ENCODE assay signal across 11 cellular contexts in genomic region chr2:189204322-189204941, GRCh38. TPM values are rescaled to one million over a fixed set of nuclear protein-coding genes. Genes with fewer than 3 reads are reported as not detected.
DNase-seq lines count a peak whose midpoint lies in the region; ATAC-seq, FAIRE-seq and TF ChIP-seq lines count a peak whose summit lies in the region.
"Had no signal": no experiment of that assay in that cellular context is flagged by ENCODE, and none has a peak within 500 bp of the region (broad histone marks: within the 10 kb centered on the region; RNA-seq: fewer than 3 reads in every experiment).

No MANE protein-coding gene starts in this region.

- peak overlapping the region; percentile 84; the same call in 1 of the 2 replicates for H3K27ac ChIP-seq in IMR-90 (ENCODE audit: insufficient read depth, low read length)
- H3K27ac ChIP-seq: upper lobe of right lung had no signal

- peak overlapping the region; percentile 67; the same call in 1 of the 2 replicates for H3K4ac ChIP-seq in IMR-90 (ENCODE audit: low read depth, low read length)

- intact Hi-C loops in IMR-90 (cut with micrococcal nuclease) = no loop called here

- in situ Hi-C loops in IMR-90 (cut with MboI; ENCODE audit: low sequenced_read_pairs) (no loop called here), astrocyte of the spinal cord (cut with HindIII; ENCODE audit: low sequenced_read_pairs) (no loop called here)

- no peaks in the 10 kb centered on the region for H4K20me1 ChIP-seq in IMR-90 (ENCODE audit: insufficient read depth, low read length)

- H3K14ac ChIP-seq in IMR-90 (replicated peaks; ENCODE audit: low read depth, low read length) = peak overlapping the region; percentile 75

- TF ChIP-seq CTCF in IMR-90 (conservative IDR thresholded peaks at IDR 0.05; ENCODE audit: low read depth, low read length) (no peak), astrocyte of the spinal cord (IDR thresholded peaks at IDR 0.05; ENCODE audit: low read depth, low read length) (no peak), nephron (IDR thresholded peaks at IDR 0.05; ENCODE audit: unreplicated experiment in 3 of 3) (no peak)

- H3K4me3 ChIP-seq in IMR-90 (ENCODE audit: insufficient read depth, low read depth, low read length) = no peak overlapping the region
- H3K4me3 ChIP-seq in astrocyte of the spinal cord (ENCODE audit: low read depth, low read length) = no peak overlapping the region
- H3K4me3 ChIP-seq: upper lobe of right lung had no signal

- H4K91ac ChIP-seq in IMR-90 (ENCODE audit: insufficient read depth, low read depth, low read length) = peak overlapping the region; percentile 73

- no peaks in the 10 kb centered on the region for H3K36me3 Mint-ChIP-seq in nephron (ENCODE audit: low read depth)
- H3K36me3 Mint-ChIP-seq: naive B cell had no signal

- peak overlapping the region in 2 of 3 experiments; percentile 55 to 84 for H3K27ac Mint-ChIP-seq in nephron
- H3K27ac Mint-ChIP-seq: naive B cell had no signal

- peaks cover 20% of the 10 kb centered on the region for H3K4me1 Mint-ChIP-seq in nephron
- H3K4me1 Mint-ChIP-seq: naive B cell had no signal

- peak overlapping the region; percentile 48 to 83; a peak in 3 of 4 replicates for H4K8ac ChIP-seq in IMR-90 (ENCODE audit: low read depth in 2 of 2, low read length in 2 of 2)

- peak overlapping the region in 1 of 3 experiments; percentile 30 for H3K4me3 Mint-ChIP-seq in nephron
- H3K4me3 Mint-ChIP-seq: naive B cell had no signal

- H3K56ac ChIP-seq in IMR-90 (ENCODE audit: extremely low read depth, insufficient read depth, low read length) = peak overlapping the region; percentile 61; the same call in 1 of the 2 replicates

- peak overlapping the region; percentile 95; the same call in 1 of the 2 replicates for H3K18ac ChIP-seq in IMR-90 (ENCODE audit: low read depth, low read length)

- peak overlapping the region; percentile 95; the same call in 1 of the 2 replicates for H4K5ac ChIP-seq in IMR-90 (ENCODE audit: low read depth, low read length)

- H2BK15ac ChIP-seq in IMR-90 (ENCODE audit: low read depth, low read length) = peak overlapping the region; percentile 13; the same call in 2 of the 3 replicates

- 0 out of 2 replicates have a peak overlapping the region, but pooled peaks have one; percentile 25 for H2AK5ac ChIP-seq in IMR-90 (ENCODE audit: low read depth, low read length)

- H2BK20ac ChIP-seq in IMR-90 (ENCODE audit: low read depth, low read length) = peak overlapping the region; percentile 55

- H2BK120ac ChIP-seq in IMR-90 (ENCODE audit: low read depth, low read length) = peak overlapping the region; percentile 85

- H3K4me1 ChIP-seq in IMR-90 (ENCODE audit: control insufficient read depth, insufficient read depth, low read length) = peaks cover 16% of the 10 kb centered on the region
- H3K4me1 ChIP-seq: upper lobe of right lung had no signal

- FAIRE-seq in frontal cortex (lab: Jason Lieb, UNC) = no peak

- WGBS in IMR-90 (ENCODE audit: extremely low coverage in 2 of 2, insufficient read length in 1 of 2), 2 experiments = no CpG with 5 or more reads among the region's 3 CpGs

- ATAC-seq in IMR-90 (ENCODE audit: low read depth) (peak; percentile 83), GM18517 (IDR thresholded peaks at IDR 0.05; ENCODE audit: unreplicated experiment) (no peak)
- ATAC-seq: upper lobe of right lung had no signal

- no peak overlapping the region for H2AK9ac ChIP-seq in IMR-90 (replicated peaks; ENCODE audit: low read depth, low read length, poor library complexity)

- DNase-seq in COLO829 (ENCODE audit: low spot score) = peak; percentile 44
- peak; percentile 67 for DNase-seq in IMR-90
- DNase-seq in astrocyte of the spinal cord (ENCODE audit: low read depth, low spot score) = peak; percentile 80
- DNase-seq in amniotic stem cell (lab: John Stamatoyannopoulos, UW) = no peak
- no peak for DNase-seq in frontal cortex (ENCODE audit: low spot score in 2 of 2)
- no peak for DNase-seq in NCI-H526 (lab: John Stamatoyannopoulos, UW)
- DNase-seq: naive B cell; stimulated activated CD4-positive, alpha-beta T cell treated with anti-CD3 and anti-CD28 coated beads, Interleukin-4, amount 100 ng/mL, for 24 hours; upper lobe of right lung had no signal

- no peaks in the 10 kb centered on the region for H3K27me3 ChIP-seq in IMR-90 (ENCODE audit: control insufficient read depth, insufficient read depth, low read length)
- H3K27me3 ChIP-seq: upper lobe of right lung had no signal

- TF ChIP-seq RAD21 in IMR-90 (IDR thresholded peaks at IDR 0.05; ENCODE audit: low read length) = no peak

- peaks cover 7% of the 10 kb centered on the region; the same call in 1 of the 2 replicates for H3K9me1 ChIP-seq in IMR-90 (ENCODE audit: insufficient read depth, low read length)

- peak overlapping the region; percentile 36; the same call in 1 of the 2 replicates for H3K9ac ChIP-seq in IMR-90 (ENCODE audit: low read depth, low read length)

- BruUV-seq in IMR-90 (replicated peaks; lab: Mats Ljungman, UMichigan) = no TSS peak

- TF ChIP-seq POLR2A in IMR-90 (IDR thresholded peaks at IDR 0.05; ENCODE audit: low read depth, low read length) = no peak

- peaks cover 5 to 26% of the 10 kb centered on the region in 2 experiments; a peak in 3 of 4 replicates for H3K79me1 ChIP-seq in IMR-90 (ENCODE audit: low read depth in 1 of 2, low read length in 2 of 2)

- peak overlapping the region; percentile 64 for H2BK5ac ChIP-seq in IMR-90 (ENCODE audit: low read depth, low read length, poor library complexity, severe bottlenecking)

- CTCF ChIA-PET in IMR-90 (lab: Yijun Ruan, JAX) = no interaction called here

- POLR2A ChIA-PET in IMR-90 (lab: Charles Lee; ENCODE audit: unreplicated experiment) = no interaction called here

- H3K23ac ChIP-seq in IMR-90 (ENCODE audit: low read depth, low read length) = peak overlapping the region; percentile 14; the same call in 1 of the 2 replicates

- no peak overlapping the region for H2AFZ ChIP-seq in IMR-90 (replicated peaks; ENCODE audit: low read length, poor library complexity)

- peak overlapping the region; percentile 85; the same call in 1 of the 2 replicates for H3K4me2 ChIP-seq in IMR-90 (ENCODE audit: low read depth, low read length)

- H3K27me3 Mint-ChIP-seq in nephron (ENCODE audit: low read depth) = no peaks in the 10 kb centered on the region

- no peaks in the 10 kb centered on the region for H3K36me3 ChIP-seq in IMR-90 (ENCODE audit: control insufficient read depth, insufficient read depth, low read length)
- H3K36me3 ChIP-seq: upper lobe of right lung had no signal

- no peaks in the 10 kb centered on the region for H3K9me3 ChIP-seq in IMR-90 (ENCODE audit: control insufficient read depth, insufficient read depth, low read length)
- H3K9me3 ChIP-seq: upper lobe of right lung had no signal

- no peaks in the 10 kb centered on the region for H3K9me3 Mint-ChIP-seq in nephron
- H3K9me3 Mint-ChIP-seq: naive B cell had no signal

- dilution Hi-C loops in IMR-90 (cut with HindIII; ENCODE audit: low sequenced_read_pairs, unreplicated experiment) = no loop called here

TF ChIP-seq in IMR-90, 13 proteins besides CTCF, POLR2A, EP300 and RAD21:
- no peak for TF ChIP-seq RCOR1 (IDR thresholded peaks at IDR 0.05; ENCODE audit: insufficient replicate concordance, low read length)
- TF ChIP-seq RFX5 (IDR thresholded peaks at IDR 0.05; ENCODE audit: low read depth, low read length) = no peak
- TF ChIP-seq MAFK (IDR thresholded peaks at IDR 0.05; ENCODE audit: low read depth, low read length) = peak; percentile 81
- no peak for TF ChIP-seq BHLHE40 (IDR thresholded peaks at IDR 0.05; ENCODE audit: low read depth, low read length)
- TF ChIP-seq FOS (IDR thresholded peaks at IDR 0.05; ENCODE audit: low read depth, low read length) = peak; percentile 63; the same call in 1 of the 2 replicates
- TF ChIP-seq USF2 (IDR thresholded peaks at IDR 0.05; ENCODE audit: low read depth, low read length) = no peak
- no peak for TF ChIP-seq CHD1 (IDR thresholded peaks at IDR 0.05; ENCODE audit: low read depth, low read length)
- TF ChIP-seq MAZ (IDR thresholded peaks at IDR 0.05; ENCODE audit: borderline replicate concordance, low read depth, low read length) = no peak
- no peak for TF ChIP-seq SMC3 (IDR thresholded peaks at IDR 0.05; ENCODE audit: low read depth, low read length)
- no peak for TF ChIP-seq ELK1 (IDR thresholded peaks at IDR 0.05; ENCODE audit: borderline replicate concordance, low read depth, low read length)
- no peak for TF ChIP-seq NFE2L2 (IDR thresholded peaks at IDR 0.05; ENCODE audit: low read depth, low read length)
TF ChIP-seq in IMR-90: peak in this region for 2.

RNA-seq across cellular contexts. Expression of gene COL5A2, which starts 24.9 kb away (rescaled TPM):
- total RNA-seq in IMR-90 (2012; rRNA removed) (235 and 257 TPM in 2 replicates), frontal cortex (19.2 TPM)
- 155 and 181 TPM in 2 replicates for polyA plus RNA-seq in IMR-90 (2012; rRNA removed)
- 85.6 and 111 TPM in 2 replicates for polyA plus RNA-seq in IMR-90 (2012; cell fraction: cytosol; rRNA removed)
- 121 and 233 TPM in 2 replicates for polyA plus RNA-seq in IMR-90 (2012; cell fraction: nucleus; rRNA removed; ENCODE audit: low replicate concordance)

Comparison
In these comparisons a context has a peak if more than half of its experiments do, and no peak if none do; other contexts are left out.
1. DNase-seq: peak in COLO829 (single experiment), IMR-90 (single experiment) and astrocyte of the spinal cord (single experiment); none in amniotic stem cell (single experiment), frontal cortex (0 of 2) and NCI-H526 (0 of 2).
2. RNA of gene COL5A2, which starts 24.9 kb away (total RNA-seq): 235 to 257 TPM in IMR-90; 19.2 TPM in frontal cortex (single experiment); every median in the first group is over 10 times any median in the second.